Comparison of ENCODE assay signal across 21 cellular contexts in the genomic region with DNA sequence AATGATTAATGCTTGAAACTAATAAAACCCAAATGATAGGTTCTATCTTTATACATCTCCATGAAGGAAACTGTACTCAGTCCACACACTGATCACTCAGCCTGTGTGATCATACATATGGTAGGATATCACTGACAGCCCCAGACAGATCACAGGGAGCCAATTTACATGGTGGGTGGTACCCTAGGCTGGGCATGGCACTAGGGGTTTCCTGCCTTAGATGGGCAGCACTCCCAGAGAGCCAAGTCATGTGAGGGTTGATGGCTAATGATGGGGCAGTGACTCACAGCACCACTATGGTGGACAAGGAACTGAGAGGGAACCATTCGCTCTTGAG.
A peak's percentile ranks its signal among the peaks of the same experiment; 100 is the strongest.
DNase-seq lines count a peak whose midpoint lies in the region; ATAC-seq and TF ChIP-seq lines count a peak whose summit lies in the region.
"Had no signal": no experiment of that assay in that cellular context is flagged by ENCODE, and none has a peak within 500 bp of the region (broad histone marks: within the 10 kb centered on the region; RNA-seq: fewer than 3 reads in every experiment).

No MANE protein-coding gene starts in this region.

- intact Hi-C loops in activated CD4-positive, alpha-beta memory T cell treated with anti-CD3 and anti-CD28 coated beads for 36 hours (cut with micrococcal nuclease) = no loop called here

- H3K36me3 Mint-ChIP-seq in activated CD4-positive, alpha-beta memory T cell treated with anti-CD3 and anti-CD28 coated beads for 36 hours = no peaks in the 10 kb centered on the region
- H3K36me3 Mint-ChIP-seq: CD4-positive, CD25-positive, alpha-beta regulatory T cell had no signal

- CTCF ChIA-PET in activated CD4-positive, alpha-beta memory T cell treated with anti-CD3 and anti-CD28 coated beads for 36 hours (lab: Charles Lee) = no interaction called here

- H3K9me3 Mint-ChIP-seq in activated CD4-positive, alpha-beta memory T cell treated with anti-CD3 and anti-CD28 coated beads for 36 hours = no peaks in the 10 kb centered on the region

- no peak overlapping the region for H3K4me3 Mint-ChIP-seq in activated CD4-positive, alpha-beta memory T cell treated with anti-CD3 and anti-CD28 coated beads for 36 hours
- H3K4me3 Mint-ChIP-seq: CD4-positive, CD25-positive, alpha-beta regulatory T cell had no signal

- no peaks in the 10 kb centered on the region for H3K27me3 Mint-ChIP-seq in activated CD4-positive, alpha-beta memory T cell treated with anti-CD3 and anti-CD28 coated beads for 36 hours
- H3K27me3 Mint-ChIP-seq: CD4-positive, CD25-positive, alpha-beta regulatory T cell had no signal

- peak; percentile 46 for DNase-seq in HT1080 (ENCODE audit: low read depth)
- no peak for DNase-seq in foreskin keratinocyte
- DNase-seq in globus pallidus (ENCODE audit: low spot score) = no peak
- no peak for DNase-seq in cerebellar cortex (ENCODE audit: low spot score)
- DNase-seq in activated CD4-positive, alpha-beta memory T cell treated with anti-CD3 and anti-CD28 coated beads for 36 hours = no peak
- DNase-seq: CD4-positive, CD25-positive, alpha-beta regulatory T cell; DMS153; DND-41; GM23248; H7; MM.1S; NCI-H1694; NCI-H2029 treated with DMSO at 0.1 percent for 48 hours; NCI-H446 treated with DMSO at 0.1 percent for 48 hours; NCI-H526; Right ventricle myocardium superior; RPMI8226 had no signal

- H3K4me1 Mint-ChIP-seq in activated CD4-positive, alpha-beta memory T cell treated with anti-CD3 and anti-CD28 coated beads for 36 hours (ENCODE audit: low read depth) = no peaks in the 10 kb centered on the region
- H3K4me1 Mint-ChIP-seq: CD4-positive, CD25-positive, alpha-beta regulatory T cell had no signal

- no peak for TF ChIP-seq CTCF in foreskin keratinocyte (conservative IDR thresholded peaks at IDR 0.05)

- no peak overlapping the region for H3K27ac Mint-ChIP-seq in activated CD4-positive, alpha-beta memory T cell treated with anti-CD3 and anti-CD28 coated beads for 36 hours
- H3K27ac Mint-ChIP-seq: CD4-positive, CD25-positive, alpha-beta regulatory T cell had no signal

- ATAC-seq in SK-N-SH treated with all-trans-retinoic acid at 6 μM for 48 hours = peak; percentile 67
- peak; percentile 24 for ATAC-seq in foreskin keratinocyte
- ATAC-seq in HG03521 (IDR thresholded peaks at IDR 0.05; ENCODE audit: unreplicated experiment) = no peak
- ATAC-seq: K562 had no signal

- POLR2A ChIA-PET in activated CD4-positive, alpha-beta memory T cell treated with anti-CD3 and anti-CD28 coated beads for 36 hours (lab: Charles Lee) = no interaction called here

- no peaks in the 10 kb centered on the region for H3K4me1 ChIP-seq in foreskin keratinocyte

- no peaks in the 10 kb centered on the region for H3K27me3 ChIP-seq in foreskin keratinocyte
- H3K27me3 ChIP-seq: BLaER1 had no signal

- no peak overlapping the region for H3K27ac ChIP-seq in foreskin keratinocyte
- H3K27ac ChIP-seq: BLaER1, GM23248 had no signal

TF ChIP-seq in SK-N-SH treated with all-trans-retinoic acid at 6 μM for 48 hours, 23 proteins besides CTCF, POLR2A, EP300 and RAD21:
- TF ChIP-seq CSDC2 (CRISPR knock-in tag; IDR thresholded peaks at IDR 0.05) (no peak), PPARA (CRISPR knock-in tag; IDR thresholded peaks at IDR 0.05; ENCODE audit: borderline replicate concordance) (no peak), ZNF8 (CRISPR knock-in tag; IDR thresholded peaks at IDR 0.05) (no peak), ISL1 (CRISPR knock-in tag; IDR thresholded peaks at IDR 0.05) (no peak), BACH2 (CRISPR knock-in tag; IDR thresholded peaks at IDR 0.05; ENCODE audit: borderline replicate concordance) (no peak), ESRRG (CRISPR knock-in tag; IDR thresholded peaks at IDR 0.05) (no peak), CREB5 (CRISPR knock-in tag; IDR thresholded peaks at IDR 0.05; ENCODE audit: low read depth) (no peak), ZNF70 (CRISPR knock-in tag; IDR thresholded peaks at IDR 0.05) (no peak), PATZ1 (CRISPR knock-in tag; IDR thresholded peaks at IDR 0.05; ENCODE audit: borderline replicate concordance) (no peak)
- TF ChIP-seq, protein P1, sequence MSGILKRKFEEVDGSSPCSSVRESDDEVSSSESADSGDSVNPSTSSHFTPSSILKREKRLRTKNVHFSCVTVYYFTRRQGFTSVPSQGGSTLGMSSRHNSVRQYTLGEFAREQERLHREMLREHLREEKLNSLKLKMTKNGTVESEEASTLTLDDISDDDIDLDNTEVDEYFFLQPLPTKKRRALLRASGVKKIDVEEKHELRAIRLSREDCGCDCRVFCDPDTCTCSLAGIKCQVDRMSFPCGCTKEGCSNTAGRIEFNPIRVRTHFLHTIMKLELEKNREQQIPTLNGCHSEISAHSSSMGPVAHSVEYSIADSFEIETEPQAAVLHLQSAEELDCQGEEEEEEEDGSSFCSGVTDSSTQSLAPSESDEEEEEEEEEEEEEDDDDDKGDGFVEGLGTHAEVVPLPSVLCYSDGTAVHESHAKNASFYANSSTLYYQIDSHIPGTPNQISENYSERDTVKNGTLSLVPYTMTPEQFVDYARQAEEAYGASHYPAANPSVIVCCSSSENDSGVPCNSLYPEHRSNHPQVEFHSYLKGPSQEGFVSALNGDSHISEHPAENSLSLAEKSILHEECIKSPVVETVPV (CRISPR knock-in tag; IDR thresholded peaks at IDR 0.05) = no peak
